In the genomic region with DNA sequence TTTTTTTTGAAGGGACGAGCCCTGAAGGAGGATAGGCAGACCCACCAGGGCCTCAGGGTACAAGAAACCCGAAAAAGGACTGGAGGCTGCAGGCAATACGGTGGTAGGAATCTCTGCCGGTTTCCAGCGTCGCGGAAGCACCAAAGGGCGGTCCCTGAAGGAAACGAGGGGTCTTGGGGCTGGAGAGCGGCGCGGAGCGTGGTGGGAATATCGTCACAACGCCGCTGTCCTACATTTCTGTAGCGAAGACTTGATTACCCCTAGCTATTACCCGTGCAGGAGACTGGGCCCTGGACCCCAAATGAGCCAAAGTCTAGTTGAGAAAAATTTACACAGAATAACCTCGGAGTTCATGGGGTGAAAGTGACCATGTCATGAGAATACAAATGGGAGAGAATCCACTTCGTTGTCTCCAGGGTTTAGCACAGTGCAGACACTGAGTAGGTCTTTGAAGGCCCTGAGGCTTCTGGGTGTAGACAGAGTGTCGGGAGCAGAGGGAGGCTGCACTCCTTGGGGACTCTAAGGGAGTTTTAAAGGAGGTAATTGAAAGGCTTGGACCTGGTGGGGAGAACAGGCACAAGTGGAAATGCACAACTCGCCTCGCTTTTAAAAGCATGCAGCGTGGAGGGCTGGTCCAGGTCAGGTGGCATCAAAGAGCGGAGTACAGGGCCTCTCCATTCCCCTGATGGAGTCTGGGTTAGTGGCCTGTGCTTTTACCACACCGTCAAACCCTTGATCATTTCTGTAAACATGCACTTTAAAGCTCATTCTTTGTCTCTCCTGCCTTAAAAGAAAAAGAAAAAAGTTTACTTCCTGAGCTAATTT, we compare ENCODE assay signal across 8 cellular contexts. TPM values are rescaled to one million over a fixed set of nuclear protein-coding genes. Genes with fewer than 3 reads are reported as not detected.
DNase-seq lines count a peak whose midpoint lies in the region; ATAC-seq and TF ChIP-seq lines count a peak whose summit lies in the region.

No MANE protein-coding gene starts in this region.

- no peaks in the 10 kb centered on the region for H3K27me3 ChIP-seq in ascending aorta
- H3K27me3 ChIP-seq in iPS-20b (ENCODE audit: insufficient read depth, low read length): peaks cover 13% of the 10 kb centered on the region

- no peak for ATAC-seq in stimulated activated effector memory CD8-positive, alpha-beta T cell treated with anti-CD3 and anti-CD28 coated beads, Interleukin-12 subunit alpha, Interleukin-12 subunit beta, amount 100 ng/mL, for 72 hours
- ATAC-seq in GM18511 (IDR thresholded peaks at IDR 0.05; ENCODE audit: unreplicated experiment) (no peak), HG03521 (IDR thresholded peaks at IDR 0.05; ENCODE audit: unreplicated experiment) (no peak)

- peak overlapping the region; percentile 94 to 96 for H3K4me3 Mint-ChIP-seq in CD14-positive monocyte
- peak overlapping the region; percentile 93 for H3K4me3 Mint-ChIP-seq in stimulated activated effector memory CD8-positive, alpha-beta T cell treated with anti-CD3 and anti-CD28 coated beads, Interleukin-12 subunit alpha, Interleukin-12 subunit beta, amount 100 ng/mL, for 72 hours

- DNase-seq in CD14-positive monocyte (ENCODE audit: low spot score): no peak
- no peak for DNase-seq in LNCaP clone FGC (ENCODE audit: low read depth)
- no peak for DNase-seq in ascending aorta (ENCODE audit: low spot score in 2 of 2)
- no peak for DNase-seq in stimulated activated effector memory CD8-positive, alpha-beta T cell treated with anti-CD3 and anti-CD28 coated beads, Interleukin-12 subunit alpha, Interleukin-12 subunit beta, amount 100 ng/mL, for 72 hours (ENCODE audit: low spot score in 2 of 2)
- DNase-seq in NCI-H1694 treated with DMSO at 0.1 percent for 48 hours (lab: John Stamatoyannopoulos, UW): no peak

- H3K27me3 Mint-ChIP-seq in CD14-positive monocyte (ENCODE audit: low read depth in 3 of 3): peaks cover 0 to 6% (median 3%) of the 10 kb centered on the region in 3 donors

- H3K9me3 ChIP-seq in ascending aorta (no peaks in the 10 kb centered on the region), iPS-20b (ENCODE audit: insufficient read depth, low read depth, low read length) (no peaks in the 10 kb centered on the region)

- peaks cover 0 to 2% (median 0%) of the 10 kb centered on the region in 7 donors for H3K9me3 Mint-ChIP-seq in CD14-positive monocyte
- H3K9me3 Mint-ChIP-seq in stimulated activated effector memory CD8-positive, alpha-beta T cell treated with anti-CD3 and anti-CD28 coated beads, Interleukin-12 subunit alpha, Interleukin-12 subunit beta, amount 100 ng/mL, for 72 hours: no peaks in the 10 kb centered on the region

- H3K27ac Mint-ChIP-seq in CD14-positive monocyte: peak overlapping the region; percentile 86 to 98 (median 93)
- H3K27ac Mint-ChIP-seq in stimulated activated effector memory CD8-positive, alpha-beta T cell treated with anti-CD3 and anti-CD28 coated beads, Interleukin-12 subunit alpha, Interleukin-12 subunit beta, amount 100 ng/mL, for 72 hours: peak overlapping the region; percentile 91

- H3K4me3 ChIP-seq in LNCaP clone FGC (ENCODE audit: low read depth, low read length) (peak overlapping the region; percentile 73), ascending aorta (peak overlapping the region; percentile 78 to 81), iPS-20b (ENCODE audit: low read length) (peak overlapping the region; percentile 97)

- H3K36me3 ChIP-seq in ascending aorta (no peaks in the 10 kb centered on the region), iPS-20b (ENCODE audit: insufficient read depth, low read depth, low read length) (no peaks in the 10 kb centered on the region)

- peaks cover 64% of the 10 kb centered on the region for H3K4me1 Mint-ChIP-seq in CD14-positive monocyte
- peaks cover 55% of the 10 kb centered on the region for H3K4me1 Mint-ChIP-seq in stimulated activated effector memory CD8-positive, alpha-beta T cell treated with anti-CD3 and anti-CD28 coated beads, Interleukin-12 subunit alpha, Interleukin-12 subunit beta, amount 100 ng/mL, for 72 hours

- TF ChIP-seq CTCF in CD14-positive monocyte (IDR thresholded peaks at IDR 0.05) (no peak), LNCaP clone FGC (IDR thresholded peaks at IDR 0.05; ENCODE audit: control insufficient read depth, extremely low read depth, insufficient read depth) (no peak), ascending aorta (IDR thresholded peaks at IDR 0.05) (no peak)

- peak overlapping the region; percentile 91 for H3K9ac ChIP-seq in iPS-20b (ENCODE audit: low read depth, low read length)

- H3K27ac ChIP-seq in ascending aorta (peak overlapping the region; percentile 95 to 96), iPS-20b (ENCODE audit: low read length) (peak overlapping the region; percentile 61)

- H3K36me3 Mint-ChIP-seq in CD14-positive monocyte: peaks cover 21 to 23% of the 10 kb centered on the region in 2 donors
- peaks cover 33% of the 10 kb centered on the region for H3K36me3 Mint-ChIP-seq in stimulated activated effector memory CD8-positive, alpha-beta T cell treated with anti-CD3 and anti-CD28 coated beads, Interleukin-12 subunit alpha, Interleukin-12 subunit beta, amount 100 ng/mL, for 72 hours

- H3K4me1 ChIP-seq in ascending aorta (peaks cover 23 to 50% of the 10 kb centered on the region in 2 donors), iPS-20b (ENCODE audit: insufficient read depth, low read length) (peaks cover 51% of the 10 kb centered on the region)

- intact Hi-C loops in CD14-positive monocyte (cut with micrococcal nuclease): loop anchor here in 1 of 2 donors (10.0 kb wide), 3 partner anchors 120 to 620 kb away; no protein-coding TSS in a partner anchor
- intact Hi-C loops in ascending aorta (cut with DNase I): loop anchor here (5.0 to 10.0 kb wide), 8 partner anchors 183 to 1300 kb away; partner anchors contain the start of genes MAN1A2, NGF and TENT5C

RNA-seq across cellular contexts. Expression of gene ATP1A1, which starts 1.5 kb away (rescaled TPM):
- polyA plus RNA-seq in CD14-positive monocyte: 10 to 100 TPM; 32.3 to 32.7 TPM
- total RNA-seq in ascending aorta: 255 TPM
